ENCODE assay signal across 8 cellular contexts in genomic region chr1:164914208-164914607, GRCh38.
DNase-seq lines count a peak whose midpoint lies in the region; ATAC-seq and TF ChIP-seq lines count a peak whose summit lies in the region.

No MANE protein-coding gene starts in this region.

- peak; percentile 72 for ATAC-seq in Right ventricle myocardium superior (ENCODE audit: poor library complexity)
- ATAC-seq in HG02970 (IDR thresholded peaks at IDR 0.05; ENCODE audit: low FRiP score, unreplicated experiment): no peak

- intact Hi-C loops in Right ventricle myocardium superior (cut with DNase I): loop anchor here (10.0 kb wide), 1 partner anchor 129 kb away; no protein-coding TSS in a partner anchor
- intact Hi-C loops in cardiac septum (cut with DNase I): loop anchor here (5.0 to 10.0 kb wide), 4 partner anchors 92 to 469 kb away; no protein-coding TSS in a partner anchor

- H3K4me3 ChIP-seq in astrocyte of the cerebellum (ENCODE audit: low read depth, low read length): no peak overlapping the region

- DNase-seq in Right ventricle myocardium superior (no peak), cardiac septum (ENCODE audit: low spot score) (no peak), astrocyte of the cerebellum (ENCODE audit: low read depth) (peak; percentile 2), iris pigment epithelial cell (ENCODE audit: low read depth) (peak; percentile 77), activated gamma-delta T cell (lab: John Stamatoyannopoulos, UW) (no peak), NCI-H1105 treated with DMSO at 0.1 percent for 48 hours (lab: John Stamatoyannopoulos, UW) (no peak)
- no peak for DNase-seq in activated effector memory CD4-positive, alpha-beta T cell treated with Interleukin-2 at 50 U/mL for 16 hours

- peak; percentile 14 for TF ChIP-seq CTCF in astrocyte of the cerebellum (IDR thresholded peaks at IDR 0.05; ENCODE audit: low read depth, low read length, missing control alignments)

- in situ Hi-C loops in astrocyte of the cerebellum (cut with HindIII; ENCODE audit: low sequenced_read_pairs): no loop called here

Comparison
In these comparisons a context has a peak if more than half of its experiments do, and no peak if none do; other contexts are left out.
1. DNase-seq: peak in astrocyte of the cerebellum (single experiment) and iris pigment epithelial cell (single experiment); none in Right ventricle myocardium superior (single experiment), cardiac septum (single experiment), activated gamma-delta T cell (single experiment), activated effector memory CD4-positive, alpha-beta T cell treated with Interleukin-2 at 50 U/mL for 16 hours (single experiment) and NCI-H1105 treated with DMSO at 0.1 percent for 48 hours (single experiment).